In the genomic region with DNA sequence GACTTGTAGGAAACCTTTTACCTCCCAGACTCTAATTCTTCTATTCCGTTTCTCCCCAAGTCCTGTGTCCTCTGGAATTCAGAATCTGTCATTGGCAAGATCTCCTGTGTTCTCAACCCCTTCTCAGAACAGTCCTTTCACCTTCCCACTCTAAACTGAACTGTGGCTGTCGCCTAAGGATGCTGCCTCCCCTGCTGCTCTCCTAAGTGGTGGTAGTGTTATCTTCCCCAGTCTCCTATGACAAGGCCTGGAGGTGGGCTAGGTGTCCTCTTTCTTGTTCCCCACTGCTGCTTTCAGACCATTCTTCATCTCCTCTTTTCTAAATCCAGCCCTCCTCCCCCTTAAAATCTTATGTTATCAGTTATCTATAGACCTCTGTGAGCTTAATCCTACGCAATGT, we compare ENCODE assay signal across 18 cellular contexts.
DNase-seq lines count a peak whose midpoint lies in the region; ATAC-seq, FAIRE-seq and TF ChIP-seq lines count a peak whose summit lies in the region.
"Had no signal": no experiment of that assay in that cellular context is flagged by ENCODE, and none has a peak within 500 bp of the region (broad histone marks: within the 10 kb centered on the region; RNA-seq: fewer than 3 reads in every experiment).

No MANE protein-coding gene starts in this region.

- no peak for ATAC-seq in stimulated activated naive B cell treated with anti-CD40 and anti-IgM and Interleukin-4, amounts not matched to agents 10 μg/mL and 1 μg/mL and 100 μg/mL, for 72 hours (replicated peaks)
- ATAC-seq in GM21528 (IDR thresholded peaks at IDR 0.05; ENCODE audit: low FRiP score, unreplicated experiment) = no peak
- ATAC-seq in HG03354 (IDR thresholded peaks at IDR 0.05; ENCODE audit: poor library complexity, severe bottlenecking, unreplicated experiment) = no peak
- ATAC-seq: CD8-positive, alpha-beta T cell; K562 had no signal

- H3K9ac ChIP-seq in H1 (replicated peaks in 1 of 4; ENCODE audit: extremely low read depth in 1 of 4, low read depth in 3 of 4, low read length in 3 of 4) = no peak overlapping the region
- H3K9ac ChIP-seq: BLaER1 treated with 17β-estradiol and CSF1 and Interleukin-3, amounts not matched to agents 10 nM and 100 nM had no signal

- H3K14ac ChIP-seq in H1 (ENCODE audit: insufficient read length) = no peak overlapping the region

- H2AK5ac ChIP-seq in H1 (ENCODE audit: low read depth, low read length) = no peak overlapping the region

- peak overlapping the region in 1 of 2 donors; percentile 22 for H3K4me3 Mint-ChIP-seq in stimulated activated naive B cell treated with anti-CD40 and anti-IgM and Interleukin-4, amounts not matched to agents 10 μg/mL and 1 μg/mL and 100 μg/mL, for 72 hours
- H3K4me3 Mint-ChIP-seq: CD8-positive, alpha-beta T cell; HFFc6 had no signal

- H4K91ac ChIP-seq in H1 (replicated peaks; ENCODE audit: insufficient read length, low read length) = no peak overlapping the region

- DNase-seq in H1 (ENCODE audit: low read depth in 1 of 2, low spot score in 2 of 2) (no peak), dedifferentiated amniotic fluid mesenchymal stem cell (ENCODE audit: extremely low spot score) (no peak), NCI-H2227 treated with DMSO at 0.1 percent for 48 hours (lab: John Stamatoyannopoulos, UW) (no peak)
- DNase-seq in stimulated activated naive B cell treated with anti-CD40 and anti-IgM and Interleukin-4, amounts not matched to agents 10 μg/mL and 1 μg/mL and 100 μg/mL, for 72 hours = no peak
- DNase-seq: CD8-positive, alpha-beta T cell; HFFc6; NCI-H1105; NCI-H2081; NCI-H524 treated with DMSO at 0.1 percent for 48 hours; RPMI8226; SIG-M5 had no signal

- H3K23ac ChIP-seq in H1 (ENCODE audit: insufficient read length) = no peak overlapping the region

- no peak overlapping the region for H2AFZ ChIP-seq in H1 (ENCODE audit: low read length)

- no peaks in the 10 kb centered on the region for H3K27me3 Mint-ChIP-seq in stimulated activated naive B cell treated with anti-CD40 and anti-IgM and Interleukin-4, amounts not matched to agents 10 μg/mL and 1 μg/mL and 100 μg/mL, for 72 hours

- no peak for TF ChIP-seq POLR2A in H1 (IDR thresholded peaks at IDR 0.05; ENCODE audit: control extremely low read depth in 1 of 2, low read depth in 2 of 2, low read length in 2 of 2)

- no peak overlapping the region for H4K5ac ChIP-seq in H1 (ENCODE audit: insufficient read length, low read depth, low read length)

- no peak overlapping the region for H2BK5ac ChIP-seq in H1 (ENCODE audit: low read depth, low read length)

- 0 out of 2 replicates have a peak overlapping the region, but pooled peaks have one; percentile 25 for H2BK15ac ChIP-seq in H1 (ENCODE audit: low read length)

- CTCF ChIA-PET in HEK293 (lab: Yijun Ruan, JAX) = no interaction called here
- CTCF ChIA-PET in H1 (lab: Charles Lee; ENCODE audit: partially characterized antibody) = no interaction called here

- H3K4me1 Mint-ChIP-seq in stimulated activated naive B cell treated with anti-CD40 and anti-IgM and Interleukin-4, amounts not matched to agents 10 μg/mL and 1 μg/mL and 100 μg/mL, for 72 hours = peaks cover 21 to 65% of the 10 kb centered on the region in 2 donors

- H3K36me3 ChIP-seq in HEK293 (ENCODE audit: control insufficient read depth in 2 of 2, insufficient read depth in 1 of 2, low read length in 2 of 2) (no peaks in the 10 kb centered on the region), H1 (ENCODE audit: control insufficient read depth in 2 of 4, insufficient read depth in 4 of 4, low read length in 3 of 4) (no peaks in the 10 kb centered on the region), muscle layer of duodenum (ENCODE audit: control insufficient read depth in 1 of 2, insufficient read depth in 2 of 2, low read length in 2 of 2) (no peaks in the 10 kb centered on the region)
- H3K36me3 ChIP-seq: BLaER1 treated with 17β-estradiol and CSF1 and Interleukin-3, amounts not matched to agents 10 nM and 100 nM had no signal

- no peak overlapping the region for H4K8ac ChIP-seq in H1 (ENCODE audit: extremely low read depth, insufficient read depth, low read length)

- H4K20me1 ChIP-seq in H1 (replicated peaks in 1 of 2; ENCODE audit: control insufficient read depth in 1 of 2, insufficient read depth in 2 of 2, low read length in 2 of 2) = no peaks in the 10 kb centered on the region
- H4K20me1 ChIP-seq: BLaER1 treated with 17β-estradiol and CSF1 and Interleukin-3, amounts not matched to agents 10 nM and 100 nM had no signal

- H3K4me2 ChIP-seq in H1 (ENCODE audit: insufficient read depth in 1 of 2, low read depth in 2 of 2, low read length in 2 of 2) = no peak overlapping the region

- H3K27me3 ChIP-seq in H1 (replicated peaks in 1 of 4; ENCODE audit: control insufficient read depth in 3 of 4, extremely low read depth in 1 of 4, insufficient read depth in 3 of 4, low read length in 3 of 4) = no peaks in the 10 kb centered on the region
- no peaks in the 10 kb centered on the region for H3K27me3 ChIP-seq in muscle layer of duodenum (ENCODE audit: low read depth, low read length)
- H3K27me3 ChIP-seq: BLaER1 treated with 17β-estradiol and CSF1 and Interleukin-3, amounts not matched to agents 10 nM and 100 nM had no signal

- H3K9me3 ChIP-seq in HEK293 (ENCODE audit: control insufficient read depth, insufficient read depth, low read depth, low read length) (no peaks in the 10 kb centered on the region), H1 (ENCODE audit: insufficient read depth in 2 of 2, low read depth in 1 of 2, low read length in 1 of 2) (peaks cover 0 to under 1% of the 10 kb centered on the region in 2 experiments; a peak in 1 of 4 replicates), muscle layer of duodenum (ENCODE audit: control insufficient read depth in 1 of 2, low read length in 2 of 2) (no peaks in the 10 kb centered on the region)

- no peak overlapping the region for H3K4ac ChIP-seq in H1 (replicated peaks; ENCODE audit: insufficient read length, low read depth, low read length)

- no peaks in the 10 kb centered on the region for H3K23me2 ChIP-seq in H1 (ENCODE audit: low read depth, low read length)

- H3K27ac Mint-ChIP-seq in stimulated activated naive B cell treated with anti-CD40 and anti-IgM and Interleukin-4, amounts not matched to agents 10 μg/mL and 1 μg/mL and 100 μg/mL, for 72 hours = peak overlapping the region; percentile 26
- H3K27ac Mint-ChIP-seq: CD8-positive, alpha-beta T cell; HFFc6 had no signal

- H3K36me3 Mint-ChIP-seq in stimulated activated naive B cell treated with anti-CD40 and anti-IgM and Interleukin-4, amounts not matched to agents 10 μg/mL and 1 μg/mL and 100 μg/mL, for 72 hours = peaks cover 0 to 9% of the 10 kb centered on the region in 2 donors
- H3K36me3 Mint-ChIP-seq: CD8-positive, alpha-beta T cell had no signal

- no peaks in the 10 kb centered on the region for H3K79me1 ChIP-seq in H1 (ENCODE audit: low read depth, low read length)

- POLR2A ChIA-PET in HEK293 (lab: Yijun Ruan, JAX) = no interaction called here
- POLR2A ChIA-PET in H1 (lab: Charles Lee; ENCODE audit: partially characterized antibody) = no interaction called here

- H2BK120ac ChIP-seq in H1 (replicated peaks; ENCODE audit: low read depth, low read length) = no peak overlapping the region

- no peak overlapping the region for H2BK20ac ChIP-seq in H1 (ENCODE audit: low read length)

- TF ChIP-seq EP300 in H1 (IDR thresholded peaks at IDR 0.05; ENCODE audit: borderline replicate concordance in 1 of 2, low read depth in 2 of 2, low read length in 2 of 2) = no peak

- no peak for TF ChIP-seq RAD21 in H1 (IDR thresholded peaks at IDR 0.05 in 1 of 2, conservative IDR thresholded peaks at IDR 0.05 in 1 of 2; ENCODE audit: low read depth in 2 of 2, low read length in 2 of 2)

- H2BK12ac ChIP-seq in H1 (ENCODE audit: low read depth, low read length) = no peak overlapping the region

- no peak overlapping the region for H3K56ac ChIP-seq in H1 (replicated peaks; ENCODE audit: insufficient read length, low read depth, low read length)

- H3K27ac ChIP-seq in HEK293 (ENCODE audit: extremely low read depth, low read depth, low read length) (no peak overlapping the region; the same call in 1 of the 2 replicates), H1 (ENCODE audit: low read depth, low read length) (no peak overlapping the region), muscle layer of duodenum (ENCODE audit: low read length) (peak overlapping the region; percentile 21)
- H3K27ac ChIP-seq: BLaER1 treated with 17β-estradiol and CSF1 and Interleukin-3, amounts not matched to agents 10 nM and 100 nM had no signal

- WGBS in H1 (ENCODE audit: extremely low coverage in 1 of 2, insufficient coverage in 1 of 2, insufficient read length in 1 of 2, insufficient replicate concordance in 2 of 2, low coverage in 1 of 2, low lambda C conversion rate in 2 of 2, missing lambda C conversion rate in 1 of 2), 2 experiments = 84% methylated on average over 3 of the region's 3 CpGs; no CpG with 5 or more reads in 1 of the 2 experiments

- FAIRE-seq in H1 (lab: Jason Lieb, UNC) = no peak
- FAIRE-seq: H54, K562 had no signal

- H3K18ac ChIP-seq in H1 (ENCODE audit: extremely low read depth, low read length) = no peak overlapping the region

- H3K79me2 ChIP-seq in H1 (ENCODE audit: control insufficient read depth in 1 of 2, insufficient read depth in 2 of 2, low read length in 2 of 2) = no peaks in the 10 kb centered on the region

- no peak overlapping the region for H3K4me3 ChIP-seq in HEK293 (ENCODE audit: low read depth, low read length)
- H3K4me3 ChIP-seq in H1 (ENCODE audit: extremely low read depth in 1 of 4, insufficient read depth in 2 of 4, low read depth in 3 of 4, low read length in 4 of 4) = no peak overlapping the region
- no peak overlapping the region for H3K4me3 ChIP-seq in muscle layer of duodenum (ENCODE audit: low read depth in 1 of 2, low read length in 2 of 2)
- H3K4me3 ChIP-seq: BLaER1 treated with 17β-estradiol and CSF1 and Interleukin-3, amounts not matched to agents 10 nM and 100 nM; K562 had no signal

- TF ChIP-seq CTCF in HEK293 (tag by site-specific recombination; IDR thresholded peaks at IDR 0.05) = no peak
- no peak for TF ChIP-seq CTCF in H1 (IDR thresholded peaks at IDR 0.05; ENCODE audit: control extremely low read depth in 1 of 3, insufficient read depth in 1 of 3, low read depth in 1 of 3, low read length in 3 of 3)

- H3K9me3 Mint-ChIP-seq in stimulated activated naive B cell treated with anti-CD40 and anti-IgM and Interleukin-4, amounts not matched to agents 10 μg/mL and 1 μg/mL and 100 μg/mL, for 72 hours = peaks cover 0 to 5% of the 10 kb centered on the region in 2 donors
- H3K9me3 Mint-ChIP-seq: HFFc6 had no signal

- H3K4me1 ChIP-seq in HEK293 (ENCODE audit: control insufficient read depth, insufficient read depth, low read length) (peaks cover 13% of the 10 kb centered on the region), H1 (replicated peaks in 1 of 4; ENCODE audit: control insufficient read depth in 3 of 4, insufficient read depth in 4 of 4, low read length in 3 of 4) (0 out of 7 replicates have a peak, but pooled peaks cover 0 to 2% (median 0%) of the 10 kb centered on the region in 4 experiments), muscle layer of duodenum (ENCODE audit: control insufficient read depth in 1 of 2, insufficient read depth in 2 of 2, low read length in 2 of 2) (peaks cover 0 to 4% of the 10 kb centered on the region in 2 donors)

TF ChIP-seq in HEK293, 187 proteins besides CTCF, POLR2A, EP300 and RAD21 (continues in another document):
- TF ChIP-seq ZNF155 (tag by site-specific recombination; IDR thresholded peaks at IDR 0.05) = no peak

TF ChIP-seq in H1, 55 proteins besides CTCF, POLR2A, EP300 and RAD21 (continues in another document):
- TF ChIP-seq PHF8 (conservative IDR thresholded peaks at IDR 0.05; ENCODE audit: low read depth, low read length) = no peak
